ENCODE assay signal across 20 cellular contexts in the genomic region with DNA sequence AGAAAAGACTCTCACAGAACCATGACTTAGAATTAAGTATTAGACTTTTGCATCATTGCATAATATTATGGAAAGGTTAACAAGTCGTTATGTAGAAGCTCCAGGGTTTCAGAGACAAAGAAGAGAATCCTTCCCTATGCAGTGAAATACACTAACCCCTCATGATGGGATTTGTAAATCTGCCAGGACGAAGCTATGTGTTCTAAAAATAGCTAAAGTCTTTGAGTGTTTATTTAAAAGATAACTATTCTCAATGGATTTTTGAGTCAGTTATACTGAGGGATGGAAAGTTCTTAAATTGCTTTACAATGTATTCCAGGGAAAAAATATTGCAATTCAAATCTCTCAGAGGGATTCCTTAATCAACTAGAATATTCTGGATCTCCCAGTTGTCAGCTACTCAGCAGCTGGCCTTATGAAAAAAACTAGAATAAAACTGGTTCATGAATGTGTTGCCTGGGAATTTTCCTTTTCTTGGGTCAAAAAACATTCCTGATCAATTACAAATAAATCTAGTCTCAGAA.
"Had no signal": no experiment of that assay in that cellular context is flagged by ENCODE, and none has a peak within 500 bp of the region (broad histone marks: within the 10 kb centered on the region; RNA-seq: fewer than 3 reads in every experiment).

No MANE protein-coding gene starts in this region.

- H3K36me3 Mint-ChIP-seq: neural progenitor cell; stimulated activated effector memory CD8-positive, alpha-beta T cell treated with anti-CD3 and anti-CD28 coated beads, Interleukin-12 subunit alpha, Interleukin-12 subunit beta, amount 100 ng/mL, for 72 hours had no signal

- DNase-seq: activated CD4-positive, alpha-beta T cell treated with anti-CD3 and anti-CD28 coated beads, Interleukin-2, amount 50 U/mL, for 4 hours; activated effector memory CD4-positive, alpha-beta T cell treated with anti-CD3 and anti-CD28 coated beads, Interleukin-2, amount 50 U/mL, for 16 hours; activated T-cell treated with anti-CD3 and anti-CD28 coated beads, Interleukin-2, amount 50 U/mL, for 1 hour; aorta; dermis blood vessel endothelial cell; erythroblast; foreskin keratinocyte; islet precursor cell; left lung; mesendoderm; pancreas; retina; SHP77 treated with DMSO at 0.1 percent for 48 hours; small intestine; SW 1271; trophoblast cell had no signal

- H3K9me3 ChIP-seq: left lung, pancreas had no signal

- H3K4me3 Mint-ChIP-seq: activated naive CD8-positive, alpha-beta T cell; neural progenitor cell; stimulated activated effector memory CD8-positive, alpha-beta T cell treated with anti-CD3 and anti-CD28 coated beads, Interleukin-12 subunit alpha, Interleukin-12 subunit beta, amount 100 ng/mL, for 72 hours; T-helper 2 cell treated with Interferon-gamma antibody and Interleukin-4, amounts not matched to agents 5 μg/mL and 100 μg/mL, for 36 hours had no signal

- H3K27me3 Mint-ChIP-seq: activated naive CD8-positive, alpha-beta T cell had no signal

- H3K9me3 Mint-ChIP-seq: neural progenitor cell; stimulated activated effector memory CD8-positive, alpha-beta T cell treated with anti-CD3 and anti-CD28 coated beads, Interleukin-12 subunit alpha, Interleukin-12 subunit beta, amount 100 ng/mL, for 72 hours; T-helper 2 cell treated with Interferon-gamma antibody and Interleukin-4, amounts not matched to agents 5 μg/mL and 100 μg/mL, for 36 hours had no signal

- H3K9ac ChIP-seq: neural progenitor cell had no signal

- H3K4me3 ChIP-seq: left lung, neural progenitor cell, pancreas had no signal

- H3K4me2 ChIP-seq: neural progenitor cell had no signal

- H3K4me1 Mint-ChIP-seq: neural progenitor cell; stimulated activated effector memory CD8-positive, alpha-beta T cell treated with anti-CD3 and anti-CD28 coated beads, Interleukin-12 subunit alpha, Interleukin-12 subunit beta, amount 100 ng/mL, for 72 hours had no signal

- H3K27me3 ChIP-seq: foreskin keratinocyte, left lung, neural progenitor cell, pancreas had no signal

- H3K27ac Mint-ChIP-seq: activated naive CD8-positive, alpha-beta T cell; neural progenitor cell; stimulated activated effector memory CD8-positive, alpha-beta T cell treated with anti-CD3 and anti-CD28 coated beads, Interleukin-12 subunit alpha, Interleukin-12 subunit beta, amount 100 ng/mL, for 72 hours; T-helper 2 cell treated with Interferon-gamma antibody and Interleukin-4, amounts not matched to agents 5 μg/mL and 100 μg/mL, for 36 hours had no signal

- H3K4me1 ChIP-seq: foreskin keratinocyte, left lung, neural progenitor cell, pancreas had no signal

- H3K27ac ChIP-seq: foreskin keratinocyte, left lung, neural progenitor cell, pancreas had no signal

- H2AFZ ChIP-seq: neural progenitor cell had no signal

- H3K36me3 ChIP-seq: left lung, neural progenitor cell, pancreas had no signal
